In genomic region chr17:17077861-17078732, GRCh38 we compare ENCODE assay signal across 1 cellular context.
TF ChIP-seq lines count a peak whose summit lies in the region.

No MANE protein-coding gene starts in this region.

TF ChIP-seq in GM23338, 12 proteins besides CTCF, POLR2A, EP300 and RAD21 (continued from another document):
- TF ChIP-seq REST (IDR thresholded peaks at IDR 0.05; ENCODE audit: unreplicated experiment): no peak
- TF ChIP-seq CREB1 (CRISPR knock-in tag; IDR thresholded peaks at IDR 0.05; ENCODE audit: low read depth): no peak
- no peak for TF ChIP-seq ETS1 (IDR thresholded peaks at IDR 0.05)
- no peak for TF ChIP-seq ZNF114 (CRISPR knock-in tag; IDR thresholded peaks at IDR 0.05)
- no peak for TF ChIP-seq STAT1 (IDR thresholded peaks at IDR 0.05; ENCODE audit: unreplicated experiment)
- no peak for TF ChIP-seq ZNF331 (CRISPR knock-in tag; IDR thresholded peaks at IDR 0.05; ENCODE audit: low read depth)
